In genomic region chr17:55813944-55814343, GRCh38 we compare ENCODE assay signal across 1 cellular context.
A peak's percentile ranks its signal among the peaks of the same experiment; 100 is the strongest.
TF ChIP-seq lines count a peak whose summit lies in the region.

No MANE protein-coding gene starts in this region.

TF ChIP-seq in HepG2, 621 proteins besides CTCF, POLR2A, EP300 and RAD21 (continued from another document):
- TF ChIP-seq ARID4A (CRISPR knock-in tag; IDR thresholded peaks at IDR 0.05; ENCODE audit: borderline replicate concordance) (no peak), ZNF513 (CRISPR knock-in tag; conservative IDR thresholded peaks at IDR 0.05) (no peak), ZBTB34 (CRISPR knock-in tag; IDR thresholded peaks at IDR 0.05) (no peak), MXD1 (CRISPR knock-in tag; IDR thresholded peaks at IDR 0.05) (no peak), MAFF (IDR thresholded peaks at IDR 0.05; ENCODE audit: low read depth, low read length) (peak; percentile 62), ZNF367 (CRISPR knock-in tag; IDR thresholded peaks at IDR 0.05; ENCODE audit: borderline replicate concordance) (no peak)
